Comparison of ENCODE assay signal across 21 cellular contexts in genomic region chr7:141264511-141264910, GRCh38.
"Had no signal": no experiment of that assay in that cellular context is flagged by ENCODE, and none has a peak within 500 bp of the region (broad histone marks: within the 10 kb centered on the region; RNA-seq: fewer than 3 reads in every experiment).

No MANE protein-coding gene starts in this region.

- H3K9me3 ChIP-seq: colonic mucosa, esophagus squamous epithelium, lower lobe of right lung had no signal

- H3K27me3 Mint-ChIP-seq: dendritic cell treated with granulocyte-macrophage colony-stimulating factor and Interleukin-4, amounts not matched to agents 40 ng/mL and 50 ng/mL, for 4 days had no signal

- H3K4me3 ChIP-seq: colonic mucosa, esophagus squamous epithelium, gastroesophageal sphincter, heart left ventricle, left ventricle myocardium inferior, lower lobe of right lung had no signal

- H3K9me3 Mint-ChIP-seq: endodermal cell had no signal

- H3K4me3 Mint-ChIP-seq: central memory CD8-positive, alpha-beta T cell; dendritic cell treated with granulocyte-macrophage colony-stimulating factor and Interleukin-4, amounts not matched to agents 40 ng/mL and 50 ng/mL, for 4 days; effector memory CD8-positive, alpha-beta T cell; endodermal cell; mesothelial cell of epicardium had no signal

- H3K4me1 ChIP-seq: colonic mucosa, esophagus squamous epithelium, gastroesophageal sphincter, lower lobe of right lung had no signal

- H3K36me3 Mint-ChIP-seq: mesothelial cell of epicardium had no signal

- H3K27me3 ChIP-seq: colonic mucosa, esophagus squamous epithelium, gastroesophageal sphincter, heart left ventricle had no signal

- H3K36me3 ChIP-seq: colonic mucosa, esophagus squamous epithelium, gastroesophageal sphincter, heart left ventricle, left ventricle myocardium inferior, lower lobe of right lung had no signal

- H3K27ac Mint-ChIP-seq: dendritic cell treated with granulocyte-macrophage colony-stimulating factor and Interleukin-4, amounts not matched to agents 40 ng/mL and 50 ng/mL, for 4 days; effector memory CD8-positive, alpha-beta T cell; endodermal cell; mesothelial cell of epicardium had no signal

- H3K4me1 Mint-ChIP-seq: central memory CD8-positive, alpha-beta T cell; mesothelial cell of epicardium had no signal

- ATAC-seq: effector memory CD8-positive, alpha-beta T cell; esophagus mucosa; gastroesophageal sphincter; left colon; left lobe of liver; lower lobe of right lung had no signal

- H3K27ac ChIP-seq: colonic mucosa, epithelial cell of prostate, esophagus squamous epithelium, gastroesophageal sphincter, heart left ventricle, left ventricle myocardium inferior, lower lobe of right lung had no signal

- DNase-seq: cerebellar nuclear complex; colonic mucosa; cortex of kidney; effector CD8-positive, alpha-beta T cell; effector memory CD8-positive, alpha-beta T cell; endodermal cell; erythroblast; esophagus squamous epithelium; foreskin fibroblast; heart left ventricle; left colon; left ventricle myocardium inferior; lower lobe of right lung; mesenchymal stem cell had no signal
